In genomic region chr10:28906011-28906411, GRCh38 we compare ENCODE assay signal across 28 cellular contexts.
DNase-seq lines count a peak whose midpoint lies in the region; ATAC-seq, FAIRE-seq and TF ChIP-seq lines count a peak whose summit lies in the region.
"Had no signal": no experiment of that assay in that cellular context is flagged by ENCODE, and none has a peak within 500 bp of the region (broad histone marks: within the 10 kb centered on the region; RNA-seq: fewer than 3 reads in every experiment).

No MANE protein-coding gene starts in this region.

- H3K4me2 ChIP-seq in BLaER1 (peak overlapping the region; percentile 84), GM12878 (ENCODE audit: control insufficient read depth, insufficient read depth) (no peak overlapping the region)

- H3K27me3 ChIP-seq in BLaER1, result no peaks in the 10 kb centered on the region
- no peaks in the 10 kb centered on the region for H3K27me3 ChIP-seq in GM12878 (replicated peaks in 1 of 2; ENCODE audit: control insufficient read depth in 2 of 2, insufficient read depth in 2 of 2, low read length in 1 of 2)
- H3K27me3 ChIP-seq in CD4-positive, alpha-beta memory T cell (ENCODE audit: insufficient read depth, low read length), result no peaks in the 10 kb centered on the region
- no peaks in the 10 kb centered on the region for H3K27me3 ChIP-seq in stomach
- H3K27me3 ChIP-seq in dorsolateral prefrontal cortex, result no peaks in the 10 kb centered on the region
- H3K27me3 ChIP-seq: breast epithelium, tibial artery had no signal

- TF ChIP-seq EP300 in GM12878 (IDR thresholded peaks at IDR 0.05; ENCODE audit: borderline replicate concordance in 1 of 2, control insufficient read depth in 1 of 2, low read depth in 2 of 2, low read length in 2 of 2) (no peak), stomach (IDR thresholded peaks at IDR 0.05) (no peak)

- no peaks in the 10 kb centered on the region for H3K79me2 ChIP-seq in GM12878 (ENCODE audit: control insufficient read depth, insufficient read depth, low read length)

- SMC1A ChIA-PET in GM12878 (lab: Charles Lee; ENCODE audit: uncharacterized antibody, unreplicated experiment), result no interaction called here

- H3K9ac ChIP-seq in BLaER1 (peak overlapping the region; percentile 16; the same call in 1 of the 2 replicates), GM12878 (ENCODE audit: control insufficient read depth, insufficient read depth, low read length) (no peak overlapping the region)

- 22% methylated on average over 11 of the region's 11 CpGs for WGBS in GM12878 (ENCODE audit: insufficient coverage, insufficient replicate concordance, low lambda C conversion rate, missing lambda C conversion rate)
- WGBS in stomach, 5 donors, result 36 to 60% (median 49%) methylated on average over 11 of the region's 11 CpGs

- in situ Hi-C loops in GM12878 (cut with MboI), result no loop called here

- H3K27ac ChIP-seq in BLaER1, result no peak overlapping the region
- no peak overlapping the region for H3K27ac ChIP-seq in GM12878 (ENCODE audit: control insufficient read depth, insufficient read depth)
- H3K27ac ChIP-seq in CD4-positive, alpha-beta memory T cell (ENCODE audit: low read depth, low read length), result no peak overlapping the region
- H3K27ac ChIP-seq in stomach, result no peak overlapping the region
- peak overlapping the region in 1 of 59 donors; percentile 12 for H3K27ac ChIP-seq in dorsolateral prefrontal cortex
- H3K27ac ChIP-seq: breast epithelium, epithelial cell of prostate, tibial artery had no signal

- intact Hi-C loops in GM12878 (cut with micrococcal nuclease; ENCODE audit: unreplicated experiment) (no loop called here), stomach (cut with DNase I; ENCODE audit: low total_unique reads) (no loop called here), dorsolateral prefrontal cortex (cut with DNase I) (no loop called here)
- intact Hi-C loops in CD4-positive, alpha-beta memory T cell (cut with micrococcal nuclease), result no loop called here

- H4K20me1 ChIP-seq in BLaER1, result no peaks in the 10 kb centered on the region
- no peaks in the 10 kb centered on the region for H4K20me1 ChIP-seq in GM12878 (ENCODE audit: control insufficient read depth, insufficient read depth)

- no peaks in the 10 kb centered on the region for H3K36me3 ChIP-seq in BLaER1
- no peaks in the 10 kb centered on the region for H3K36me3 ChIP-seq in GM12878 (ENCODE audit: control insufficient read depth in 2 of 2, insufficient read depth in 2 of 2, low read length in 1 of 2)
- no peaks in the 10 kb centered on the region for H3K36me3 ChIP-seq in CD4-positive, alpha-beta memory T cell (ENCODE audit: insufficient read depth, low read length)
- H3K36me3 ChIP-seq in stomach, result no peaks in the 10 kb centered on the region
- H3K36me3 ChIP-seq: breast epithelium, tibial artery had no signal

- H3K4me3 Mint-ChIP-seq in nephron, result peak overlapping the region in 1 of 3 experiments; percentile 2
- H3K4me3 Mint-ChIP-seq in CD4-positive, alpha-beta memory T cell, result no peak overlapping the region
- H3K4me3 Mint-ChIP-seq: activated CD4-positive, alpha-beta T cell treated with anti-CD3 and anti-CD28 coated beads, Interleukin-2, amount 10 ng/mL, durations not matched to agents 7 days and 5 days; activated naive CD8-positive, alpha-beta T cell treated with anti-CD3 and anti-CD28 coated beads, Interleukin-2, amount 50 U/mL, for 24 hours; CD8-positive, alpha-beta memory T cell; dendritic cell treated with granulocyte-macrophage colony-stimulating factor and Interleukin-4, amounts not matched to agents 40 ng/mL and 50 ng/mL, for 4 days; IgD-negative memory B cell; natural killer cell; T-cell had no signal

- no peaks in the 10 kb centered on the region for H3K27me3 Mint-ChIP-seq in nephron (ENCODE audit: low read depth)
- H3K27me3 Mint-ChIP-seq in CD4-positive, alpha-beta memory T cell, result no peaks in the 10 kb centered on the region
- H3K27me3 Mint-ChIP-seq: CD8-positive, alpha-beta memory T cell; dendritic cell treated with granulocyte-macrophage colony-stimulating factor and Interleukin-4, amounts not matched to agents 40 ng/mL and 50 ng/mL, for 4 days; IgD-negative memory B cell; progenitor cell of endocrine pancreas; T-cell had no signal

- POLR2A ChIA-PET in GM12878 (lab: Charles Lee), result no interaction called here
- POLR2A ChIA-PET in CD4-positive, alpha-beta memory T cell (lab: Charles Lee; ENCODE audit: partially characterized antibody), result no interaction called here

- RAD21 ChIA-PET in GM12878 (lab: Charles Lee; ENCODE audit: unreplicated experiment), result no interaction called here

- 0 out of 2 replicates have a peak, but pooled peaks cover 7% of the 10 kb centered on the region for H3K9me3 ChIP-seq in BLaER1
- no peaks in the 10 kb centered on the region for H3K9me3 ChIP-seq in GM12878 (replicated peaks; ENCODE audit: control insufficient read depth, insufficient read depth, low read length)
- no peaks in the 10 kb centered on the region for H3K9me3 ChIP-seq in CD4-positive, alpha-beta memory T cell (ENCODE audit: control insufficient read depth in 1 of 2, low read length in 2 of 2)
- no peaks in the 10 kb centered on the region for H3K9me3 ChIP-seq in stomach
- H3K9me3 ChIP-seq: breast epithelium, tibial artery had no signal

- TF ChIP-seq RAD21 in GM12878 (IDR thresholded peaks at IDR 0.05; ENCODE audit: insufficient read depth, low read depth, low read length), result no peak

- TF ChIP-seq CTCF in GM12878 (IDR thresholded peaks at IDR 0.05 in 2 of 3, conservative IDR thresholded peaks at IDR 0.05 in 1 of 3; ENCODE audit: control insufficient read depth in 2 of 3, extremely low read depth in 1 of 3, insufficient read depth in 1 of 3, low read depth in 3 of 3, low read length in 3 of 3) (no peak), nephron (IDR thresholded peaks at IDR 0.05; ENCODE audit: unreplicated experiment in 3 of 3) (no peak), stomach (IDR thresholded peaks at IDR 0.05) (no peak), dorsolateral prefrontal cortex (IDR thresholded peaks at IDR 0.05 in 54 of 56, conservative IDR thresholded peaks at IDR 0.05 in 2 of 56; ENCODE audit: low read depth in 1 of 56, partially characterized antibody in 56 of 56) (no peak)

- H3K9me3 Mint-ChIP-seq in nephron, result no peaks in the 10 kb centered on the region
- peaks cover 0 to 2% (median 0%) of the 10 kb centered on the region in 8 donors for H3K9me3 Mint-ChIP-seq in CD4-positive, alpha-beta memory T cell
- H3K9me3 Mint-ChIP-seq: activated CD4-positive, alpha-beta T cell treated with anti-CD3 and anti-CD28 coated beads, Interleukin-2, amount 10 ng/mL, durations not matched to agents 7 days and 5 days; activated naive CD8-positive, alpha-beta T cell treated with anti-CD3 and anti-CD28 coated beads, Interleukin-2, amount 50 U/mL, for 24 hours; activated T-helper 2 cell treated with anti-CD3 and anti-CD28 coated beads, Interferon-gamma antibody, Interleukin-2, Interleukin-4, amounts not matched to agents 10 μg/mL and 5 μg/mL and 100 μg/mL, durations not matched to agents 14 hours and 24 hours and 36 hours; CD8-positive, alpha-beta memory T cell; dendritic cell treated with granulocyte-macrophage colony-stimulating factor and Interleukin-4, amounts not matched to agents 40 ng/mL and 50 ng/mL, for 4 days; IgD-negative memory B cell; natural killer cell; T-cell had no signal

- peak overlapping the region in 2 of 3 experiments; percentile 34 to 60 for H3K27ac Mint-ChIP-seq in nephron
- H3K27ac Mint-ChIP-seq in CD4-positive, alpha-beta memory T cell, result no peak overlapping the region
- H3K27ac Mint-ChIP-seq: activated CD4-positive, alpha-beta T cell treated with anti-CD3 and anti-CD28 coated beads, Interleukin-2, amount 10 ng/mL, durations not matched to agents 7 days and 5 days; activated naive CD8-positive, alpha-beta T cell treated with anti-CD3 and anti-CD28 coated beads, Interleukin-2, amount 50 U/mL, for 24 hours; activated T-helper 2 cell treated with anti-CD3 and anti-CD28 coated beads, Interferon-gamma antibody, Interleukin-2, Interleukin-4, amounts not matched to agents 10 μg/mL and 5 μg/mL and 100 μg/mL, durations not matched to agents 14 hours and 24 hours and 36 hours; CD8-positive, alpha-beta memory T cell; dendritic cell treated with granulocyte-macrophage colony-stimulating factor and Interleukin-4, amounts not matched to agents 40 ng/mL and 50 ng/mL, for 4 days; IgD-negative memory B cell; natural killer cell; progenitor cell of endocrine pancreas; T-cell had no signal

- no peak overlapping the region for H2AFZ ChIP-seq in GM12878 (ENCODE audit: control insufficient read depth, low read depth, low read length)

- TF ChIP-seq POLR2A in GM12878 (IDR thresholded peaks at IDR 0.05; ENCODE audit: low read depth, low read length), result no peak
- TF ChIP-seq POLR2A in stomach (IDR thresholded peaks at IDR 0.05), result no peak

- BruUV-seq in GM12878 (replicated peaks; lab: Mats Ljungman, UMichigan), result no TSS peak

- no peak for FAIRE-seq in GM12878 (lab: Jason Lieb, UNC)
- FAIRE-seq: GM12892 had no signal

- CTCF ChIA-PET in GM12878 (lab: Yijun Ruan, JAX), result no interaction called here
- CTCF ChIA-PET in CD4-positive, alpha-beta memory T cell (lab: Charles Lee; ENCODE audit: partially characterized antibody), result no interaction called here

- peaks cover 35% of the 10 kb centered on the region for H3K4me1 Mint-ChIP-seq in nephron
- H3K4me1 Mint-ChIP-seq in CD4-positive, alpha-beta memory T cell, result no peaks in the 10 kb centered on the region
- H3K4me1 Mint-ChIP-seq: activated CD4-positive, alpha-beta T cell treated with anti-CD3 and anti-CD28 coated beads, Interleukin-2, amount 10 ng/mL, durations not matched to agents 7 days and 5 days; activated naive CD8-positive, alpha-beta T cell treated with anti-CD3 and anti-CD28 coated beads, Interleukin-2, amount 50 U/mL, for 24 hours; CD8-positive, alpha-beta memory T cell; IgD-negative memory B cell; natural killer cell; T-cell had no signal

- peak overlapping the region; percentile 33; the same call in 1 of the 2 replicates for H3K4me3 ChIP-seq in BLaER1
- H3K4me3 ChIP-seq in GM12878, result no peak overlapping the region
- H3K4me3 ChIP-seq in CD4-positive, alpha-beta memory T cell (ENCODE audit: low read length in 2 of 2), result no peak overlapping the region
- H3K4me3 ChIP-seq in stomach, result no peak overlapping the region
- H3K4me3 ChIP-seq in dorsolateral prefrontal cortex, result no peak overlapping the region
- H3K4me3 ChIP-seq: breast epithelium, tibial artery had no signal

- peak; percentile 44; the same call in 2 of the 3 replicates for ATAC-seq in GM12878
- ATAC-seq: activated naive CD8-positive, alpha-beta T cell treated with anti-CD3 and anti-CD28 coated beads, Interleukin-2, amount 50 U/mL, for 24 hours; natural killer cell; T-cell had no signal

- no peaks in the 10 kb centered on the region for H3K36me3 Mint-ChIP-seq in nephron (ENCODE audit: low read depth)
- H3K36me3 Mint-ChIP-seq in CD4-positive, alpha-beta memory T cell, result no peaks in the 10 kb centered on the region
- H3K36me3 Mint-ChIP-seq: CD8-positive, alpha-beta memory T cell; IgD-negative memory B cell; natural killer cell; T-cell had no signal

- H3K4me1 ChIP-seq in BLaER1 (peaks cover 26% of the 10 kb centered on the region), GM12878 (ENCODE audit: control insufficient read depth, insufficient read depth, low read length) (no peaks in the 10 kb centered on the region), stomach (peaks cover 0 to 5% (median 0%) of the 10 kb centered on the region in 4 donors)
- no peaks in the 10 kb centered on the region for H3K4me1 ChIP-seq in CD4-positive, alpha-beta memory T cell (ENCODE audit: insufficient read depth, low read length)
- H3K4me1 ChIP-seq: breast epithelium had no signal

- DNase-seq in NCI-H146 (lab: John Stamatoyannopoulos, UW) (peak; percentile 50), GM12878 (ENCODE audit: low read depth, low spot score) (no peak), RPMI8226 (no peak), stomach (no peak), dorsolateral prefrontal cortex (no peak)
- no peak for DNase-seq in CD4-positive, alpha-beta memory T cell
- DNase-seq: activated CD4-positive, alpha-beta T cell treated with anti-CD3 and anti-CD28 coated beads, Interleukin-2, amount 10 ng/mL, durations not matched to agents 7 days and 5 days; activated CD8-positive, alpha-beta memory T cell treated with anti-CD3 and anti-CD28 coated beads, Interleukin-2, amount 50 U/mL, for 4 hours; activated naive CD8-positive, alpha-beta T cell treated with anti-CD3 and anti-CD28 coated beads, Interleukin-2, amount 50 U/mL, for 24 hours; CD8-positive, alpha-beta memory T cell; DMS79 treated with DMSO at 0.1 percent for 48 hours; foreskin fibroblast; GOT3; natural killer cell; NCI-H2029; NCI-H510A; stimulated activated naive CD4-positive, alpha-beta T cell treated with Interleukin-2 at 50 U/mL for 16 hours; T-cell; tibial artery had no signal

Comparison
In these comparisons a context has a peak if more than half of its experiments do, and no peak if none do; other contexts are left out.
1. H3K27ac Mint-ChIP-seq: peak in nephron (2 of 3); none in CD4-positive, alpha-beta memory T cell (0 of 7).